20 cellular contexts compared by ENCODE assay signal in genomic region chr1:164672610-164673009, GRCh38.
"Had no signal": no experiment of that assay in that cellular context is flagged by ENCODE, and none has a peak within 500 bp of the region (broad histone marks: within the 10 kb centered on the region; RNA-seq: fewer than 3 reads in every experiment).

No MANE protein-coding gene starts in this region.

- H3K9me3 ChIP-seq: suprapubic skin, transverse colon had no signal

- H3K4me3 Mint-ChIP-seq: activated B cell treated with CpG ODN at 0.5 μM for 24 hours; activated CD8-positive, alpha-beta T cell treated with anti-CD3 and anti-CD28 coated beads for 36 hours; activated naive CD8-positive, alpha-beta T cell treated with anti-CD3 and anti-CD28 coated beads, Interleukin-2, amount 10 ng/mL, durations not matched to agents 7 days and 5 days; activated T-cell treated with anti-CD3 and anti-CD28 coated beads, Interleukin-2, amount 50 U/mL, for 24 hours; endodermal cell; immature natural killer cell; natural killer cell; stimulated activated naive CD8-positive, alpha-beta T cell treated with anti-CD3 and anti-CD28 coated beads, Interleukin-15, amount 100 ng/mL, for 72 hours had no signal

- H3K4me3 ChIP-seq: heart left ventricle, suprapubic skin, transverse colon had no signal

- H3K27me3 ChIP-seq: heart left ventricle, suprapubic skin, transverse colon had no signal

- H3K36me3 Mint-ChIP-seq: activated naive CD8-positive, alpha-beta T cell treated with anti-CD3 and anti-CD28 coated beads, Interleukin-2, amount 10 ng/mL, durations not matched to agents 7 days and 5 days; natural killer cell had no signal

- ATAC-seq: activated CD8-positive, alpha-beta T cell treated with anti-CD3 and anti-CD28 coated beads for 36 hours; natural killer cell; stimulated activated naive CD8-positive, alpha-beta T cell treated with anti-CD3 and anti-CD28 coated beads, Interleukin-15, amount 100 ng/mL, for 72 hours had no signal

- H3K27ac ChIP-seq: epithelial cell of prostate, suprapubic skin had no signal

- DNase-seq: activated B cell treated with CpG ODN at 0.5 μM for 24 hours; activated CD4-positive, alpha-beta T cell treated with anti-CD3 and anti-CD28 coated beads for 48 hours; activated CD8-positive, alpha-beta T cell treated with anti-CD3 and anti-CD28 coated beads for 36 hours; activated naive CD4-positive, alpha-beta T cell treated with Interleukin-2 at 50 U/mL for 16 hours; activated naive CD8-positive, alpha-beta T cell treated with anti-CD3 and anti-CD28 coated beads, Interleukin-2, amount 10 ng/mL, durations not matched to agents 7 days and 5 days; activated T-cell treated with anti-CD3 and anti-CD28 coated beads, Interleukin-2, amount 50 U/mL, for 24 hours; amygdala; central memory CD4-positive, alpha-beta T cell; endodermal cell; foreskin melanocyte; heart left ventricle; immature natural killer cell; natural killer cell; stimulated activated naive CD8-positive, alpha-beta T cell treated with anti-CD3 and anti-CD28 coated beads, Interleukin-15, amount 100 ng/mL, for 72 hours; T-helper 1 cell; T-helper 9 cell; transverse colon had no signal

- H3K4me1 Mint-ChIP-seq: activated B cell treated with CpG ODN at 0.5 μM for 24 hours; activated naive CD8-positive, alpha-beta T cell treated with anti-CD3 and anti-CD28 coated beads, Interleukin-2, amount 10 ng/mL, durations not matched to agents 7 days and 5 days had no signal

- H3K27ac Mint-ChIP-seq: activated B cell treated with CpG ODN at 0.5 μM for 24 hours; activated CD8-positive, alpha-beta T cell treated with anti-CD3 and anti-CD28 coated beads for 36 hours; activated naive CD8-positive, alpha-beta T cell treated with anti-CD3 and anti-CD28 coated beads, Interleukin-2, amount 10 ng/mL, durations not matched to agents 7 days and 5 days; activated T-cell treated with anti-CD3 and anti-CD28 coated beads, Interleukin-2, amount 50 U/mL, for 24 hours; activated T-helper 2 cell treated with anti-CD3 and anti-CD28 coated beads, Interferon-gamma antibody, Interleukin-2, Interleukin-4, amounts not matched to agents 10 μg/mL and 5 μg/mL and 100 μg/mL, durations not matched to agents 14 hours and 24 hours and 36 hours; endodermal cell; immature natural killer cell; natural killer cell had no signal

- H3K36me3 ChIP-seq: heart left ventricle, suprapubic skin, transverse colon had no signal

- H3K27me3 Mint-ChIP-seq: activated CD8-positive, alpha-beta T cell treated with anti-CD3 and anti-CD28 coated beads for 36 hours; activated T-cell treated with anti-CD3 and anti-CD28 coated beads, Interleukin-2, amount 50 U/mL, for 24 hours; stimulated activated naive CD8-positive, alpha-beta T cell treated with anti-CD3 and anti-CD28 coated beads, Interleukin-15, amount 100 ng/mL, for 72 hours had no signal

- H3K9me3 Mint-ChIP-seq: endodermal cell had no signal
